Comparison of ENCODE assay signal across 8 cellular contexts in genomic region chr11:60841797-60842687, GRCh38. TPM values are rescaled to one million over a fixed set of nuclear protein-coding genes. Genes with fewer than 3 reads are reported as not detected.
DNase-seq lines count a peak whose midpoint lies in the region; ATAC-seq and TF ChIP-seq lines count a peak whose summit lies in the region.

Gene CCDC86, plus strand, starts transcription at chr11:60842113. Its CDS starts 12 bp downstream, at chr11:60842125.

- peak within 1 kb of the TSS; percentile 94 to 99 (median 96) for H3K27ac Mint-ChIP-seq in nephron

- H3K9me3 Mint-ChIP-seq in nephron: no peaks in the 10 kb centered on the region

- peak; percentile 99 for DNase-seq in ELF-1 (ENCODE audit: low read depth, low spot score)
- peak; percentile 92 for DNase-seq in H4 (ENCODE audit: low spot score)
- peak; percentile 94 for DNase-seq in LoVo (ENCODE audit: low spot score)
- peak; percentile 20 for DNase-seq in SHP77 treated with DMSO at 0.1 percent for 48 hours (lab: John Stamatoyannopoulos, UW)
- DNase-seq in activated gamma-delta T cell (lab: John Stamatoyannopoulos, UW): peak; percentile 96
- DNase-seq in fibroblast of the conjunctiva (ENCODE audit: low read depth): peak; percentile 95
- peak; percentile 99 for DNase-seq in stimulated activated naive CD8-positive, alpha-beta T cell treated with anti-CD3 and anti-CD28 coated beads, Interleukin-15, Interleukin-2, amounts not matched to agents 100 U/mL and 50 U/mL, for 24 hours

- H3K27me3 Mint-ChIP-seq in nephron (ENCODE audit: low read depth): no peaks in the 10 kb centered on the region

- H3K36me3 Mint-ChIP-seq in nephron (ENCODE audit: low read depth): no peaks in the 10 kb centered on the region

- ATAC-seq in stimulated activated naive CD8-positive, alpha-beta T cell treated with anti-CD3 and anti-CD28 coated beads, Interleukin-15, Interleukin-2, amounts not matched to agents 100 U/mL and 50 U/mL, for 24 hours: peak; percentile 90

- peaks cover 54% of the 10 kb centered on the region for H3K4me1 Mint-ChIP-seq in nephron

- H3K4me3 Mint-ChIP-seq in nephron: peak within 1 kb of the TSS; percentile 84 to 92 (median 86)

- TF ChIP-seq CTCF in nephron (IDR thresholded peaks at IDR 0.05; ENCODE audit: unreplicated experiment in 3 of 3): no peak

RNA-seq across cellular contexts. Expression of gene CCDC86, which starts in this region (rescaled TPM):
- total RNA-seq in H4 (2014; rRNA removed; shearing (Covaris generic)): 12.4 and 12.7 TPM in 2 replicates

Comparison
In these comparisons a context has a peak if more than half of its experiments do, and no peak if none do; other contexts are left out.
1. Peak in every context shown above with its lines: DNase-seq and ATAC-seq.
2. DNase-seq: peak in every context shown above with its lines; median percentile 99 in ELF-1; 99 in stimulated activated naive CD8-positive, alpha-beta T cell treated with anti-CD3 and anti-CD28 coated beads, Interleukin-15, Interleukin-2, amounts not matched to agents 100 U/mL and 50 U/mL, for 24 hours; 96 in activated gamma-delta T cell; 95 in fibroblast of the conjunctiva; 94 in LoVo; 92 in H4; 20 in SHP77 treated with DMSO at 0.1 percent for 48 hours.